Comparison of ENCODE assay signal across 1 cellular context in genomic region chr4:153988446-153988845, GRCh38.
TF ChIP-seq lines count a peak whose summit lies in the region.

No MANE protein-coding gene starts in this region.

TF ChIP-seq in SK-N-SH, 30 proteins besides CTCF, POLR2A, EP300 and RAD21 (continued from another document):
- TF ChIP-seq IRF3 (IDR thresholded peaks at IDR 0.05; ENCODE audit: low read depth, low read length) (no peak), NFIC (IDR thresholded peaks at IDR 0.05; ENCODE audit: borderline replicate concordance) (no peak), CHD2 (IDR thresholded peaks at IDR 0.05; ENCODE audit: low read length, partially characterized antibody) (no peak), MXI1 (IDR thresholded peaks at IDR 0.05; ENCODE audit: low read depth, low read length) (no peak), USF1 (IDR thresholded peaks at IDR 0.05; ENCODE audit: borderline replicate concordance, low read depth) (no peak), EZH2phosphoT487 (IDR thresholded peaks at IDR 0.05; ENCODE audit: borderline replicate concordance, low read depth) (no peak), NRF1 (IDR thresholded peaks at IDR 0.05; ENCODE audit: low read depth, low read length) (no peak), RCOR1 (IDR thresholded peaks at IDR 0.05; ENCODE audit: low read length) (no peak), POLR2AphosphoS5 (IDR thresholded peaks at IDR 0.05; ENCODE audit: low read depth, low read length) (no peak), GATA2 (CRISPR knock-in tag; IDR thresholded peaks at IDR 0.05) (no peak), TAF1 (IDR thresholded peaks at IDR 0.05; ENCODE audit: borderline replicate concordance, low read depth, low read length) (no peak), TEAD4 (IDR thresholded peaks at IDR 0.05; ENCODE audit: borderline replicate concordance, insufficient read depth) (no peak), RXRA (IDR thresholded peaks at IDR 0.05; ENCODE audit: borderline replicate concordance, low read depth) (no peak), FOXM1 (IDR thresholded peaks at IDR 0.05; ENCODE audit: low read depth) (no peak), SIN3A (IDR thresholded peaks at IDR 0.05; ENCODE audit: borderline replicate concordance, low read depth, low read length) (no peak), TCF12 (IDR thresholded peaks at IDR 0.05) (no peak), FOSL2 (IDR thresholded peaks at IDR 0.05; ENCODE audit: borderline replicate concordance, low read depth) (no peak)
TF ChIP-seq in SK-N-SH: peak in this region for 0.
